1 cellular context compared by ENCODE assay signal in the genomic region with DNA sequence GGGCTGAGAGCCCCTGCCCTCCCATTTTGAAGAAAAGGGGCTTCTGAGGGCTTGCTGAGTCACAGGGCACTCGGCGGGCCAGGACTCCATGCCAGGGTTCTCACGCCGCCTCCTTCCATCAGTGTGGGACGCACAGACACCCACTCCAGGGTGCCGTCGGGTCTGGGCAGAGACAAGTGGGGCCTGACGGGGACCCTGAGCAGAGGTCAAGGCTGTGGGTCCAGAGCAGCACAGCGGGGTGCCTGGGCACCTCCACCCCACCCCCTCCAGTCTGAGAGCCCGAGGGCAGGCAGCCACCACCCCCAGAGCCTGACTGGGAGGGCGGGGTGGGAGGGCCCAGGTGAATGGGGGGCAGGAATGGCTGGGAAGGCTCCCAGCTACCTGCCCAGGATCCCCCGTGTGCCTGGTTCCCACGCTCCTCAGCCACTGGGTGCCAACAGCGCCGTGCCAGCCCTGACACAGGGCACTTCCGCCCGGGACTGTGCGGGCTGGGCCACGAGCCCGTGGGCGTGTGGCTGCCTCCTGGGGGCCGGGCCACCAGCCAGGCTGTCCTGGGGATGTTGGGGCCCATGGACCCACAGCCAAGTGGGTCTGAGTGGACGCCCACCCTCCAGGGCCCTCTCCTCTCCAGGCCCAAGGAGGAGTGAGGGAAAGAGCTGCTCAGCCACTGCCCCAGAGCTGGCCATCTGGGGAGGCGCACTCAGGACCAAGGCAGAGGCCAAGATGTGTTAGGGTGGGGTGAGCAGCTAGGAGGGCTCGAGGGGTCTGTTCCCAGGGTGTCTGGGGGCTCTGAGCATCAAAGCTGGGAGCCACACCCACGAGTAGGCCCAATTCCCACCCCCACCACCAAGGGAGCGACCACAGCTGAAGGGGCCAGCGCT.
TF ChIP-seq lines count a peak whose summit lies in the region.

No MANE protein-coding gene starts in this region.

TF ChIP-seq in K562, 482 proteins besides CTCF, POLR2A, EP300 and RAD21:
- TF ChIP-seq ZFX (CRISPR knock-in tag; IDR thresholded peaks at IDR 0.05) (0 out of 2 replicates have a peak, but pooled peaks have one; percentile 25), NR2C1 (IDR thresholded peaks at IDR 0.05) (no peak), NR2C1 (tag; IDR thresholded peaks at IDR 0.05) (no peak), ELK3 (CRISPR knock-in tag; IDR thresholded peaks at IDR 0.05) (no peak), GTF2A2 (tag; IDR thresholded peaks at IDR 0.05) (no peak), ZHX1 (conservative IDR thresholded peaks at IDR 0.05; ENCODE audit: low read length) (no peak), ZNF445 (CRISPR knock-in tag; IDR thresholded peaks at IDR 0.05; ENCODE audit: low read depth) (no peak), POLR2G (IDR thresholded peaks at IDR 0.05; ENCODE audit: low read depth, low read length) (peak; percentile 11; the same call in 1 of the 2 replicates), TEAD2 (tag; IDR thresholded peaks at IDR 0.05) (no peak), SRSF1 (IDR thresholded peaks at IDR 0.05; ENCODE audit: low read depth, low read length) (no peak)
- TF ChIP-seq, protein P1, sequence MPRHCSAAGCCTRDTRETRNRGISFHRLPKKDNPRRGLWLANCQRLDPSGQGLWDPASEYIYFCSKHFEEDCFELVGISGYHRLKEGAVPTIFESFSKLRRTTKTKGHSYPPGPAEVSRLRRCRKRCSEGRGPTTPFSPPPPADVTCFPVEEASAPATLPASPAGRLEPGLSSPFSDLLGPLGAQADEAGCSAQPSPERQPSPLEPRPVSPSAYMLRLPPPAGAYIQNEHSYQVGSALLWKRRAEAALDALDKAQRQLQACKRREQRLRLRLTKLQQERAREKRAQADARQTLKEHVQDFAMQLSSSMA (CRISPR knock-in tag; IDR thresholded peaks at IDR 0.05), result no peak
- TF ChIP-seq, protein P2, sequence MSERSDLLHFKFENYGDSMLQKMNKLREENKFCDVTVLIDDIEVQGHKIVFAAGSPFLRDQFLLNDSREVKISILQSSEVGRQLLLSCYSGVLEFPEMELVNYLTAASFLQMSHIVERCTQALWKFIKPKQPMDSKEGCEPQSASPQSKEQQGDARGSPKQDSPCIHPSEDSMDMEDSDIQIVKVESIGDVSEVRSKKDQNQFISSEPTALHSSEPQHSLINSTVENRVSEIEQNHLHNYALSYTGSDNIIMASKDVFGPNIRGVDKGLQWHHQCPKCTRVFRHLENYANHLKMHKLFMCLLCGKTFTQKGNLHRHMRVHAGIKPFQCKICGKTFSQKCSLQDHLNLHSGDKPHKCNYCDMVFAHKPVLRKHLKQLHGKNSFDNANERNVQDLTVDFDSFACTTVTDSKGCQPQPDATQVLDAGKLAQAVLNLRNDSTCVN (CRISPR knock-in tag; IDR thresholded peaks at IDR 0.05), result no peak
